ENCODE assay signal across 24 cellular contexts in genomic region chr1:54391450-54392071, GRCh38. TPM values are rescaled to one million over a fixed set of nuclear protein-coding genes. Genes with fewer than 3 reads are reported as not detected.
DNase-seq lines count a peak whose midpoint lies in the region; ATAC-seq and FAIRE-seq lines count a peak whose summit lies in the region.
"Had no signal": no experiment of that assay in that cellular context is flagged by ENCODE, and none has a peak within 500 bp of the region (broad histone marks: within the 10 kb centered on the region; RNA-seq: fewer than 3 reads in every experiment).

No MANE protein-coding gene starts in this region.

- DNase-seq in H7, result peak; percentile 60
- DNase-seq in SK-MEL-5 (ENCODE audit: low read depth, low spot score), result peak; percentile 62
- no peak for DNase-seq in mesenchymal stem cell
- no peak for DNase-seq in sciatic nerve (ENCODE audit: low spot score)
- no peak for DNase-seq in HTR-8/SVneo (ENCODE audit: insufficient read length, low spot score)
- DNase-seq: activated CD4-positive, alpha-beta T cell treated with anti-CD3 and anti-CD28 coated beads, Interleukin-2, amount 10 ng/mL, durations not matched to agents 24 days and 14 days; activated T-cell treated with anti-CD3 and anti-CD28 coated beads, Interleukin-2, amount 50 U/mL, for 48 hours; adrenal gland; effector CD8-positive, alpha-beta T cell; erythroblast; HCEC 1CT; heart right ventricle; KG1; lower lobe of right lung; MM.1S; NCI-H2029; NCI-H345; stimulated activated CD4-positive, alpha-beta T cell treated with anti-CD3 and anti-CD28 coated beads, Interleukin-1b, Interleukin-23, amount 100 ng/mL, for 48 hours; transverse colon had no signal

- H2BK120ac ChIP-seq in mesenchymal stem cell (ENCODE audit: low read depth, low read length), result no peak overlapping the region

- H3K27me3 ChIP-seq in H7 (ENCODE audit: control insufficient read depth, insufficient read depth, low read length), result no peaks in the 10 kb centered on the region
- H3K27me3 ChIP-seq in mesenchymal stem cell (ENCODE audit: control insufficient read depth in 1 of 2, insufficient read depth in 1 of 2, low read length in 2 of 2), result no peaks in the 10 kb centered on the region
- H3K27me3 ChIP-seq: adrenal gland, heart right ventricle, transverse colon had no signal

- peaks cover 54% of the 10 kb centered on the region for H3K79me1 ChIP-seq in mesenchymal stem cell (replicated peaks; ENCODE audit: low read length, poor library complexity, severe bottlenecking)

- H4K91ac ChIP-seq in mesenchymal stem cell (ENCODE audit: low read length), result no peak overlapping the region

- no peak overlapping the region for H2BK5ac ChIP-seq in mesenchymal stem cell (ENCODE audit: low read depth, low read length, poor library complexity, severe bottlenecking)

- ATAC-seq in sciatic nerve (peak; percentile 82), GM19351 (IDR thresholded peaks at IDR 0.05; ENCODE audit: unreplicated experiment) (no peak)
- ATAC-seq in activated CD4-positive, CD25-positive, alpha-beta regulatory T cell treated with anti-CD3 and anti-CD28 coated beads, Interleukin-2, amount 50 U/mL, for 24 hours, result no peak
- ATAC-seq: lower lobe of right lung had no signal

- no peak overlapping the region for H3K18ac ChIP-seq in mesenchymal stem cell (ENCODE audit: low read depth in 1 of 2, low read length in 2 of 2)

- H3K9me3 ChIP-seq in mesenchymal stem cell (ENCODE audit: control insufficient read depth, low read length), result no peaks in the 10 kb centered on the region
- H3K9me3 ChIP-seq: adrenal gland, heart right ventricle, lower lobe of right lung, prostate gland, transverse colon had no signal

- no peak overlapping the region for H3K14ac ChIP-seq in mesenchymal stem cell (ENCODE audit: low read length in 2 of 2)

- in situ Hi-C loops in SK-MEL-5 (cut with HindIII; ENCODE audit: low pct_unique_long_range_greater_than_20kb, low sequenced_read_pairs), result no loop called here

- H3K23ac ChIP-seq in mesenchymal stem cell (ENCODE audit: low read length in 2 of 2), result no peak overlapping the region

- H2AK5ac ChIP-seq in mesenchymal stem cell (ENCODE audit: low read length, severe bottlenecking), result no peak overlapping the region

- H4K8ac ChIP-seq in mesenchymal stem cell (ENCODE audit: low read length), result no peak overlapping the region

- 78% methylated on average over 12 of the region's 13 CpGs for whole genome bisulfite sequencing in mesenchymal stem cell

- H3K4me1 ChIP-seq in mesenchymal stem cell (ENCODE audit: control insufficient read depth, insufficient read depth, low read depth, low read length), result no peaks in the 10 kb centered on the region

- no peak overlapping the region for H2BK15ac ChIP-seq in mesenchymal stem cell (ENCODE audit: low read depth, poor library complexity, severe bottlenecking)

- no peak overlapping the region for H3K4me3 ChIP-seq in H7 (ENCODE audit: insufficient read depth, low read depth, low read length)
- H3K4me3 ChIP-seq in mesenchymal stem cell (ENCODE audit: insufficient read depth in 1 of 2, low read depth in 1 of 2, low read length in 2 of 2), result no peak overlapping the region
- H3K4me3 ChIP-seq: adrenal gland, heart right ventricle, lower lobe of right lung, prostate gland, skin epidermis, transverse colon had no signal

- no peak overlapping the region for H3K4me2 ChIP-seq in mesenchymal stem cell (ENCODE audit: low read length, poor library complexity, severe bottlenecking)

- H2AFZ ChIP-seq in mesenchymal stem cell (ENCODE audit: low read depth, low read length), result no peak overlapping the region

- H3K36me3 ChIP-seq in H7 (replicated peaks; ENCODE audit: control insufficient read depth, insufficient read depth, low read length) (peaks cover 16% of the 10 kb centered on the region), mesenchymal stem cell (ENCODE audit: control insufficient read depth in 1 of 2, insufficient read depth in 2 of 2, low read depth in 1 of 2, low read length in 2 of 2) (peaks cover 41 to 45% of the 10 kb centered on the region in 2 experiments)
- H3K36me3 ChIP-seq: prostate gland had no signal

- H3K9ac ChIP-seq in mesenchymal stem cell (ENCODE audit: low read length), result peak overlapping the region; percentile 80

- H3K4ac ChIP-seq in mesenchymal stem cell (ENCODE audit: low read depth in 1 of 2, low read length in 2 of 2), result no peak overlapping the region

- H2BK12ac ChIP-seq in mesenchymal stem cell (ENCODE audit: low read length in 2 of 2), result no peak overlapping the region

- no peak overlapping the region for H3K27ac ChIP-seq in mesenchymal stem cell (ENCODE audit: low read length, poor library complexity, severe bottlenecking)
- H3K27ac ChIP-seq: lower lobe of right lung, prostate gland, transverse colon had no signal

- FAIRE-seq in HTR-8/SVneo (lab: Jason Lieb, UNC), result no peak
- FAIRE-seq: G401.6 had no signal

- intact Hi-C loops in sciatic nerve (cut with DNase I), result no loop called here

RNA-seq across cellular contexts. Expression of gene SSBP3, which starts 14.6 kb away (rescaled TPM):
- 98.0 and 109 TPM in 2 replicates for total RNA-seq in H7 (2014; rRNA removed; shearing (Covaris generic))
- 3.7 and 5.1 TPM in 2 replicates for total RNA-seq in SK-MEL-5 (2014; rRNA removed; shearing (Covaris generic))
- polyA plus RNA-seq in SK-MEL-5 (2015; cell fraction: cytosol; rRNA removed), result 19.3 and 23.3 TPM in 2 replicates
- polyA plus RNA-seq in SK-MEL-5 (2015; cell fraction: nucleus; rRNA removed), result 7.4 and 8.4 TPM in 2 replicates
- 114 TPM for polyA plus RNA-seq in mesenchymal stem cell (2013, experiment 1 of 2)
- polyA plus RNA-seq in mesenchymal stem cell (2013, experiment 2 of 2), result 112 TPM
- 104 TPM for total RNA-seq in sciatic nerve

Comparison
In these comparisons a context has a peak if more than half of its experiments do, and no peak if none do; other contexts are left out.
1. DNase-seq: peak in H7 (single experiment) and SK-MEL-5 (single experiment); none in mesenchymal stem cell (single experiment), sciatic nerve (single experiment) and HTR-8/SVneo (single experiment).
2. RNA of gene SSBP3, which starts 14.6 kb away (total RNA-seq): 98.0 to 109 TPM in H7 and 104 TPM in sciatic nerve (single experiment); 3.7 to 5.1 TPM in SK-MEL-5; every median in the first group is over 10 times any median in the second.